8 cellular contexts compared by ENCODE assay signal in genomic region chr9:66269783-66270182, GRCh38.
DNase-seq lines count a peak whose midpoint lies in the region; ATAC-seq, FAIRE-seq and TF ChIP-seq lines count a peak whose summit lies in the region.
"Not testable (repeated sequence)": the region's sequence is repeated elsewhere in the genome, so short reads cannot be mapped to it uniquely, and the experiment has no call there.

No MANE protein-coding gene starts in this region.

- H3K4me3 Mint-ChIP-seq in chondrocyte (ENCODE audit: unreplicated experiment), result peak overlapping the region; percentile 77

- ATAC-seq in HG02798 (IDR thresholded peaks at IDR 0.05; ENCODE audit: poor library complexity, unreplicated experiment), result peak; percentile 50
- ATAC-seq in pancreas, result peak; percentile 51 to 81 (median 69)

- not testable (repeated sequence) for H3K36me3 ChIP-seq in iPS-20b (ENCODE audit: insufficient read depth, low read depth, low read length); pancreas

- intact Hi-C loops in pancreas (cut with DNase I), result not testable (repeated sequence)

- H3K27ac ChIP-seq in 22Rv1 (peak overlapping the region; percentile 85), VCaP (peak overlapping the region; percentile 29; the same call in 1 of the 2 replicates), pancreas (peak overlapping the region in 3 of 4 donors; percentile 49 to 79 (median 73))
- H3K27ac ChIP-seq in iPS-20b (ENCODE audit: low read length), result not testable (repeated sequence)

- H3K9ac ChIP-seq in iPS-20b (ENCODE audit: low read depth, low read length), result not testable (repeated sequence)

- DNase-seq in activated T-helper 1 cell treated with Interleukin-2 at 50 U/mL for 16 hours (ENCODE audit: low read depth) (peak; percentile 57), pancreas (peak; percentile 64 to 93 (median 77))
- DNase-seq in chondrocyte (ENCODE audit: low spot score), result not testable (repeated sequence)
- peak; percentile 62 for DNase-seq in stimulated activated CD8-positive, alpha-beta memory T cell treated with anti-CD3 and anti-CD28 coated beads, Interleukin-12 subunit alpha, Interleukin-12 subunit beta, amount 100 ng/mL, for 4 hours (ENCODE audit: low read depth)

- H3K4me1 Mint-ChIP-seq in chondrocyte (ENCODE audit: low read depth), result not testable (repeated sequence)

- H3K4me1 ChIP-seq in iPS-20b (ENCODE audit: insufficient read depth, low read length); pancreas: not testable (repeated sequence)

- not testable (repeated sequence) for H3K36me3 Mint-ChIP-seq in chondrocyte (ENCODE audit: low read depth)

- H3K9me3 ChIP-seq in iPS-20b (ENCODE audit: insufficient read depth, low read depth, low read length); pancreas: not testable (repeated sequence)

- H3K4me3 ChIP-seq in iPS-20b (ENCODE audit: low read length) (peak overlapping the region; percentile 59; the same call in 1 of the 2 replicates), pancreas (peak overlapping the region; percentile 15 to 47 (median 30))

- TF ChIP-seq CTCF in 22Rv1 (IDR thresholded peaks at IDR 0.05); VCaP (conservative IDR thresholded peaks at IDR 0.05); chondrocyte (IDR thresholded peaks at IDR 0.05); pancreas (IDR thresholded peaks at IDR 0.05): not testable (repeated sequence)

- not testable (repeated sequence) for FAIRE-seq in pancreas (lab: Jason Lieb, UNC)

- H3K27me3 Mint-ChIP-seq in chondrocyte (ENCODE audit: low read depth), result not testable (repeated sequence)

- WGBS in pancreas, 2 donors, result 0 to 2% methylated on average over 20 to 35 of the region's 42 CpGs

- H3K27ac Mint-ChIP-seq in chondrocyte (ENCODE audit: unreplicated experiment), result not testable (repeated sequence)

- not testable (repeated sequence) for H3K27me3 ChIP-seq in iPS-20b (ENCODE audit: insufficient read depth, low read length); pancreas

- H3K9me3 Mint-ChIP-seq in chondrocyte (ENCODE audit: low read depth), result not testable (repeated sequence)
